In the genomic region with DNA sequence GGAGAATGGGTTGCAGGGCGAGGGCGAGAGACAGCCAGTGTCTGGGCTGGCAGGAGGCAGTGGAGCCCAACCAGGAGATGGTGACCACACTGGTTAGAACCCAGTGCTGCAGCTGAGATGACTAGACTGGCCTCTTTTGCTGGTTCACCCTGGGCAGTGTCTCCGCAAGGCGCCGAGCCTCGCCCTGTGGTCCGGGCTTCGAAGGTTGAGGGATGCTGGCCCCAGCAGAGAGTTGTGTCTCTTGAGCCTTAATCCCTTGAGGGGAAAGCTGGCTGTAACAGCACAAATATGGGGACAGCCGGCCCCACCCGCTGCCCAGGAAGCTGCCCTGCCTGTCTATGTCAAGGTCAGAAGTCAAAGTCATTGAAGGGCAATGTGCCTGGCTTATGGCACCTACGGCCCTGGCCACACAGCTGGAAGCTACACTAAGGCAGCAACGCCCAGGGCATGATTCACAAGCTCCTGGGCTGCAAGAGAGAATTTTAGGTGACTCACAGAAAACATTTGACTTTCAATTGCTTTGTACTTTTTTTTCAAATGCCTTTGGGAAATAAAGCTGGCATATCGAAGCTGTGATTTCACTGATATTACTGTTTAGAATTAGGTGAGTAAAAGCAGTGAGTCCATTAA, we compare ENCODE assay signal across 1 cellular context.
TF ChIP-seq lines count a peak whose summit lies in the region.

No MANE protein-coding gene starts in this region.

TF ChIP-seq in SK-N-SH treated with all-trans-retinoic acid at 6 μM for 48 hours, 23 proteins besides CTCF, POLR2A, EP300 and RAD21 (continued from another document):
- TF ChIP-seq, protein P1, sequence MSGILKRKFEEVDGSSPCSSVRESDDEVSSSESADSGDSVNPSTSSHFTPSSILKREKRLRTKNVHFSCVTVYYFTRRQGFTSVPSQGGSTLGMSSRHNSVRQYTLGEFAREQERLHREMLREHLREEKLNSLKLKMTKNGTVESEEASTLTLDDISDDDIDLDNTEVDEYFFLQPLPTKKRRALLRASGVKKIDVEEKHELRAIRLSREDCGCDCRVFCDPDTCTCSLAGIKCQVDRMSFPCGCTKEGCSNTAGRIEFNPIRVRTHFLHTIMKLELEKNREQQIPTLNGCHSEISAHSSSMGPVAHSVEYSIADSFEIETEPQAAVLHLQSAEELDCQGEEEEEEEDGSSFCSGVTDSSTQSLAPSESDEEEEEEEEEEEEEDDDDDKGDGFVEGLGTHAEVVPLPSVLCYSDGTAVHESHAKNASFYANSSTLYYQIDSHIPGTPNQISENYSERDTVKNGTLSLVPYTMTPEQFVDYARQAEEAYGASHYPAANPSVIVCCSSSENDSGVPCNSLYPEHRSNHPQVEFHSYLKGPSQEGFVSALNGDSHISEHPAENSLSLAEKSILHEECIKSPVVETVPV (CRISPR knock-in tag; IDR thresholded peaks at IDR 0.05), result no peak
- TF ChIP-seq ZNF565 (CRISPR knock-in tag; conservative IDR thresholded peaks at IDR 0.05; ENCODE audit: low read depth) (no peak), SNAI2 (CRISPR knock-in tag; IDR thresholded peaks at IDR 0.05) (no peak)
